ENCODE assay signal across 8 cellular contexts in genomic region chr11:57458410-57459111, GRCh38. TPM values are rescaled to one million over a fixed set of nuclear protein-coding genes. Genes with fewer than 3 reads are reported as not detected.
DNase-seq lines count a peak whose midpoint lies in the region; ATAC-seq and TF ChIP-seq lines count a peak whose summit lies in the region.

No MANE protein-coding gene starts in this region.

- H3K9me3 Mint-ChIP-seq in brain: peaks cover 0 to 3% (median 0%) of the 10 kb centered on the region in 5 experiments

- POLR2A ChIA-PET in HEK293 (lab: Yijun Ruan, JAX): no interaction called here

- peaks cover 88% of the 10 kb centered on the region for H3K27me3 Mint-ChIP-seq in brain

- no peak for ATAC-seq in HG03520 (IDR thresholded peaks at IDR 0.05; ENCODE audit: unreplicated experiment)

- no peaks in the 10 kb centered on the region for H3K9me3 ChIP-seq in BLaER1 treated with 17β-estradiol and CSF1 and Interleukin-3, amounts not matched to agents 10 nM and 100 nM (replicated peaks in 1 of 11)
- H3K9me3 ChIP-seq in HEK293 (ENCODE audit: control insufficient read depth, insufficient read depth, low read depth, low read length): no peaks in the 10 kb centered on the region

- TF ChIP-seq CTCF in HEK293 (tag by site-specific recombination; IDR thresholded peaks at IDR 0.05): peak; percentile 80
- peak; percentile 83 to 96 for TF ChIP-seq CTCF in brain (conservative IDR thresholded peaks at IDR 0.05)

- peak overlapping the region; percentile 58 to 78 (median 71) for H3K4me3 ChIP-seq in BLaER1 treated with 17β-estradiol and CSF1 and Interleukin-3, amounts not matched to agents 10 nM and 100 nM
- peak overlapping the region; percentile 18 for H3K4me3 ChIP-seq in HEK293 (ENCODE audit: low read depth, low read length)

- H3K27ac Mint-ChIP-seq in brain: peak overlapping the region; percentile 10 to 96 (median 28)

- H3K27ac ChIP-seq in BLaER1 treated with 17β-estradiol and CSF1 and Interleukin-3, amounts not matched to agents 10 nM and 100 nM: no peak overlapping the region
- H3K27ac ChIP-seq in HEK293 (ENCODE audit: extremely low read depth, low read depth, low read length): no peak overlapping the region

- H4K20me1 ChIP-seq in BLaER1 treated with 17β-estradiol and CSF1 and Interleukin-3, amounts not matched to agents 10 nM and 100 nM: peaks cover 0 to 32% (median 13%) of the 10 kb centered on the region in 11 experiments; a peak in 12 of 22 replicates

- DNase-seq in SKM-1 (lab: John Stamatoyannopoulos, UW; ENCODE audit: unreplicated experiment): peak; percentile 16
- peak; percentile 19 for DNase-seq in kidney tubule cell (ENCODE audit: low spot score)
- DNase-seq in stimulated activated CD4-positive, alpha-beta T cell treated with anti-CD3 and anti-CD28 coated beads, Interleukin-4, amount 100 ng/mL, for 1 hour: peak; percentile 76
- DNase-seq in cerebellum (ENCODE audit: low spot score): no peak

- H3K4me1 Mint-ChIP-seq in brain: peaks cover 52% of the 10 kb centered on the region

- peaks cover 36 to 53% (median 48%) of the 10 kb centered on the region in 11 experiments for H3K27me3 ChIP-seq in BLaER1 treated with 17β-estradiol and CSF1 and Interleukin-3, amounts not matched to agents 10 nM and 100 nM

- H3K4me1 ChIP-seq in BLaER1 treated with 17β-estradiol and CSF1 and Interleukin-3, amounts not matched to agents 10 nM and 100 nM: peaks cover 20 to 56% (median 47%) of the 10 kb centered on the region in 10 experiments
- H3K4me1 ChIP-seq in HEK293 (ENCODE audit: control insufficient read depth, insufficient read depth, low read length): no peaks in the 10 kb centered on the region

- H3K4me2 ChIP-seq in BLaER1 treated with 17β-estradiol and CSF1 and Interleukin-3, amounts not matched to agents 10 nM and 100 nM: peak overlapping the region; percentile 88 to 99 (median 95)

- CTCF ChIA-PET in HEK293 (lab: Yijun Ruan, JAX): interaction anchor here (0.6 to 9.3 kb wide), 45 partner anchors 9 to 1054 kb away, joined by 3 to 191 read pairs (median 5); partner anchors contain the start of genes SLC43A1, TIMM10 and UBE2L6

- H3K4me3 Mint-ChIP-seq in brain: peak overlapping the region; percentile 81 to 88 (median 87)

- H3K36me3 Mint-ChIP-seq in brain: no peaks in the 10 kb centered on the region

- peak overlapping the region in 9 of 11 experiments; percentile 19 to 57 (median 36); a peak in 12 of 22 replicates for H3K9ac ChIP-seq in BLaER1 treated with 17β-estradiol and CSF1 and Interleukin-3, amounts not matched to agents 10 nM and 100 nM

- no peaks in the 10 kb centered on the region for H3K36me3 ChIP-seq in BLaER1 treated with 17β-estradiol and CSF1 and Interleukin-3, amounts not matched to agents 10 nM and 100 nM
- H3K36me3 ChIP-seq in HEK293 (ENCODE audit: control insufficient read depth in 2 of 2, insufficient read depth in 1 of 2, low read length in 2 of 2): no peaks in the 10 kb centered on the region

TF ChIP-seq in HEK293, 187 proteins besides CTCF, POLR2A, EP300 and RAD21 (continues in another document):
- TF ChIP-seq ZNF174 (tag by site-specific recombination; IDR thresholded peaks at IDR 0.05) (no peak), ZNF121 (tag by site-specific recombination; IDR thresholded peaks at IDR 0.05) (no peak), REPIN1 (tag by site-specific recombination; IDR thresholded peaks at IDR 0.05; ENCODE audit: low read depth) (no peak), ZNF214 (tag by site-specific recombination; IDR thresholded peaks at IDR 0.05; ENCODE audit: borderline replicate concordance) (no peak), ZNF416 (tag by site-specific recombination; IDR thresholded peaks at IDR 0.05) (no peak), ZNF423 (tag by site-specific recombination; IDR thresholded peaks at IDR 0.05) (no peak), ZNF292 (tag by site-specific recombination; IDR thresholded peaks at IDR 0.05; ENCODE audit: borderline replicate concordance, low read depth) (no peak), ZEB2 (tag by site-specific recombination; IDR thresholded peaks at IDR 0.05) (peak; percentile 46; the same call in 1 of the 2 replicates), ZNF623 (tag by site-specific recombination; IDR thresholded peaks at IDR 0.05) (no peak), ZNF600 (tag by site-specific recombination; IDR thresholded peaks at IDR 0.05) (no peak; the same call in 1 of the 2 replicates), ZNF558 (tag by site-specific recombination; IDR thresholded peaks at IDR 0.05) (no peak), SP3 (tag by site-specific recombination; IDR thresholded peaks at IDR 0.05) (peak; percentile 52), SCRT2 (tag by site-specific recombination; IDR thresholded peaks at IDR 0.05) (no peak), ZSCAN4 (tag by site-specific recombination; IDR thresholded peaks at IDR 0.05) (no peak), ZNF518A (tag by site-specific recombination; conservative IDR thresholded peaks at IDR 0.05; ENCODE audit: low read depth) (no peak), ZNF19 (tag by site-specific recombination; IDR thresholded peaks at IDR 0.05; ENCODE audit: low read depth) (no peak), ZNF362 (tag by site-specific recombination; IDR thresholded peaks at IDR 0.05) (no peak), ZNF223 (tag by site-specific recombination; IDR thresholded peaks at IDR 0.05) (no peak), HOXA7 (CRISPR knock-in tag; IDR thresholded peaks at IDR 0.05; ENCODE audit: borderline replicate concordance) (no peak), ZNF302 (tag by site-specific recombination; IDR thresholded peaks at IDR 0.05; ENCODE audit: low read depth) (no peak), KLF16 (tag by site-specific recombination; IDR thresholded peaks at IDR 0.05) (peak; percentile 12; the same call in 1 of the 2 replicates)

RNA-seq across cellular contexts. Expression of gene RTN4RL2, which starts 1.8 kb away (rescaled TPM):
- 14.0 TPM for polyA plus RNA-seq in brain (ENCODE audit: insufficient read depth, low read depth, low replicate concordance)
- total RNA-seq in cerebellum: 1.2 TPM

RNA-seq across cellular contexts. Expression of gene SLC43A3, which starts 31.6 kb away (rescaled TPM):
- 7.4 TPM for polyA plus RNA-seq in brain (ENCODE audit: insufficient read depth, low read depth, low replicate concordance)
- total RNA-seq in cerebellum: 11.1 TPM

RNA-seq across cellular contexts. Expression of gene SLC43A1, which starts 56.9 kb away (rescaled TPM):
- 1.6 TPM for polyA plus RNA-seq in brain (ENCODE audit: insufficient read depth, low read depth, low replicate concordance)
- total RNA-seq in cerebellum: 3.3 TPM
